In genomic region chr2:181715033-181715630, GRCh38 we compare ENCODE assay signal across 1 cellular context.
TF ChIP-seq lines count a peak whose summit lies in the region.

No MANE protein-coding gene starts in this region.

TF ChIP-seq in H1, 55 proteins besides CTCF, POLR2A, EP300 and RAD21:
- 0 out of 2 replicates have a peak, but pooled peaks have one; percentile 42 for TF ChIP-seq YY1 (IDR thresholded peaks at IDR 0.05; ENCODE audit: low read depth, low read length)
- TF ChIP-seq NANOG (IDR thresholded peaks at IDR 0.05; ENCODE audit: insufficient read depth, low read depth, low read length, poor library complexity, severe bottlenecking): no peak
- no peak for TF ChIP-seq RBBP5 (IDR thresholded peaks at IDR 0.05; ENCODE audit: borderline replicate concordance, low read depth, low read length)
TF ChIP-seq in H1: peak in this region for 1.
